8 cellular contexts compared by ENCODE assay signal in genomic region chr7:332646-333398, GRCh38. TPM values are rescaled to one million over a fixed set of nuclear protein-coding genes. Genes with fewer than 3 reads are reported as not detected.
DNase-seq lines count a peak whose midpoint lies in the region; ATAC-seq, FAIRE-seq and TF ChIP-seq lines count a peak whose summit lies in the region.

No MANE protein-coding gene starts in this region.

- peak; percentile 44 to 66 for DNase-seq in NCI-H1930 (lab: John Stamatoyannopoulos, UW)
- peak; percentile 95 for DNase-seq in activated CD4-positive, alpha-beta T cell treated with anti-CD3 and anti-CD28 coated beads, Interleukin-2, amount 10 ng/mL, durations not matched to agents 24 days and 14 days
- DNase-seq in colonic mucosa, result peak; percentile 90
- DNase-seq in HepG2 (ENCODE audit: low spot score), result peak; percentile 60
- peak; percentile 97 for DNase-seq in stimulated activated CD4-positive, alpha-beta T cell treated with anti-CD3 and anti-CD28 coated beads, Interleukin-4, amount 100 ng/mL, for 1 hour

- intact Hi-C loops in activated CD4-positive, alpha-beta T cell treated with anti-CD3 and anti-CD28 coated beads, Interleukin-2, amount 10 ng/mL, durations not matched to agents 24 days and 14 days (cut with micrococcal nuclease), result loop anchor here (1.0 to 10.0 kb wide), 2 partner anchors 302 to 441 kb away; no protein-coding TSS in a partner anchor
- intact Hi-C loops in colonic mucosa (cut with DNase I) (loop anchor here (5.0 to 10.0 kb wide), 3 partner anchors 184 to 439 kb away; partner anchors contain the start of gene PDGFA), HepG2 (cut with micrococcal nuclease; ENCODE audit: unreplicated experiment) (loop anchor here (1.0 to 5.0 kb wide), 4 partner anchors 39 to 399 kb away; partner anchors contain the start of gene PDGFA)

- H4K20me1 ChIP-seq in HepG2 (ENCODE audit: insufficient read depth, low read length), result no peaks in the 10 kb centered on the region

- no peaks in the 10 kb centered on the region for H3K79me2 ChIP-seq in HepG2 (ENCODE audit: insufficient read depth, low read length)

- H3K9me3 ChIP-seq in ES-I3 (ENCODE audit: control insufficient read depth, insufficient read depth, low read length), result no peaks in the 10 kb centered on the region
- H3K9me3 ChIP-seq in colonic mucosa, result no peaks in the 10 kb centered on the region
- no peaks in the 10 kb centered on the region for H3K9me3 ChIP-seq in HepG2 (ENCODE audit: low read length)

- H3K36me3 ChIP-seq in ES-I3 (ENCODE audit: insufficient read depth, low read length) (no peaks in the 10 kb centered on the region), colonic mucosa (no peaks in the 10 kb centered on the region), HepG2 (replicated peaks in 1 of 2; ENCODE audit: control insufficient read depth in 1 of 2, insufficient read depth in 2 of 2, low read length in 2 of 2) (no peaks in the 10 kb centered on the region)

- TF ChIP-seq POLR2A in HepG2 (IDR thresholded peaks at IDR 0.05; ENCODE audit: insufficient read depth in 1 of 2, low read depth in 2 of 2, low read length in 2 of 2), result no peak

- peak overlapping the region; percentile 25 for H3K4me3 ChIP-seq in colonic mucosa
- H3K4me3 ChIP-seq in HepG2 (replicated peaks in 1 of 3; ENCODE audit: insufficient read depth in 1 of 3, low read depth in 2 of 3, low read length in 3 of 3), result peak overlapping the region; percentile 36 to 65 (median 47)

- H3K27me3 Mint-ChIP-seq in activated CD4-positive, alpha-beta T cell treated with anti-CD3 and anti-CD28 coated beads, Interleukin-2, amount 10 ng/mL, durations not matched to agents 24 days and 14 days, result peaks cover 3% of the 10 kb centered on the region

- peak overlapping the region; percentile 79 for H3K4me2 ChIP-seq in HepG2 (ENCODE audit: low read depth, low read length)

- no TSS peak for BruUV-seq in HepG2 (replicated peaks; lab: Mats Ljungman, UMichigan)

- FAIRE-seq in HepG2 (lab: Jason Lieb, UNC), result no peak

- peak; percentile 74 for TF ChIP-seq CTCF in colonic mucosa (IDR thresholded peaks at IDR 0.05)
- peak; percentile 93 for TF ChIP-seq CTCF in HepG2 (CRISPR knock-in tag; IDR thresholded peaks at IDR 0.05)

- in situ Hi-C loops in HepG2 (cut with HindIII; ENCODE audit: extremely low pct_ligation_motif_present, low pct_unique_long_range_greater_than_20kb), result loop anchor here (5.0 kb wide), 1 partner anchor 89 kb away; no protein-coding TSS in a partner anchor

- peak overlapping the region; percentile 33; the same call in 1 of the 2 replicates for H3K9ac ChIP-seq in ES-I3 (ENCODE audit: low read depth, low read length)
- H3K9ac ChIP-seq in colonic mucosa (ENCODE audit: low read depth in 2 of 2, low read length in 2 of 2), result peak overlapping the region; percentile 46 to 59
- 0 out of 2 replicates have a peak overlapping the region, but pooled peaks have one; percentile 15 for H3K9ac ChIP-seq in HepG2 (ENCODE audit: insufficient read depth, low read depth, low read length)

- WGBS in HepG2 (ENCODE audit: low lambda C conversion rate), result 0% methylated on average over 3 of the region's 57 CpGs

- no peak overlapping the region for H2AFZ ChIP-seq in HepG2 (ENCODE audit: low read length)

- no peak overlapping the region for H3K4me3 Mint-ChIP-seq in activated CD4-positive, alpha-beta T cell treated with anti-CD3 and anti-CD28 coated beads, Interleukin-2, amount 10 ng/mL, durations not matched to agents 24 days and 14 days

- peak; percentile 97 for TF ChIP-seq RAD21 in HepG2 (CRISPR knock-in tag; IDR thresholded peaks at IDR 0.05)

- TF ChIP-seq EP300 in HepG2 (IDR thresholded peaks at IDR 0.05; ENCODE audit: low read depth in 2 of 2, low read length in 2 of 2), result no peak
- no peak for TF ChIP-seq EP300 in HepG2 (CRISPR knock-in tag; IDR thresholded peaks at IDR 0.05; ENCODE audit: borderline replicate concordance)

- peak overlapping the region; percentile 4 for H3K27ac ChIP-seq in colonic mucosa
- peak overlapping the region; percentile 59 for H3K27ac ChIP-seq in HepG2 (ENCODE audit: extremely low read length, insufficient read depth, low read length)

- POLR2A ChIA-PET in HepG2 (lab: Yijun Ruan, JAX), result interaction anchor here (0.6 to 1.8 kb wide), 6 partner anchors 9 to 206 kb away, joined by 3 to 16 read pairs (median 4); no protein-coding TSS in a partner anchor

- H3K4me1 ChIP-seq in ES-I3 (ENCODE audit: insufficient read depth, low read length), result no peaks in the 10 kb centered on the region
- H3K4me1 ChIP-seq in colonic mucosa, result peaks cover 19% of the 10 kb centered on the region
- H3K4me1 ChIP-seq in HepG2 (ENCODE audit: insufficient read depth, low read length), result peaks cover 29% of the 10 kb centered on the region

- H3K9me3 Mint-ChIP-seq in activated CD4-positive, alpha-beta T cell treated with anti-CD3 and anti-CD28 coated beads, Interleukin-2, amount 10 ng/mL, durations not matched to agents 24 days and 14 days, result peaks cover 11% of the 10 kb centered on the region

- peaks cover 5% of the 10 kb centered on the region for H3K36me3 Mint-ChIP-seq in activated CD4-positive, alpha-beta T cell treated with anti-CD3 and anti-CD28 coated beads, Interleukin-2, amount 10 ng/mL, durations not matched to agents 24 days and 14 days (ENCODE audit: low read depth)

- H3K27me3 ChIP-seq in colonic mucosa (no peaks in the 10 kb centered on the region), HepG2 (ENCODE audit: control insufficient read depth in 1 of 2, insufficient read depth in 2 of 2, low read length in 2 of 2) (peaks cover 1 to 9% of the 10 kb centered on the region in 2 experiments; a peak in 4 of 5 replicates)

- ATAC-seq in HepG2 (peak; percentile 95), GM19035 (IDR thresholded peaks at IDR 0.05; ENCODE audit: unreplicated experiment) (no peak), GM21619 (IDR thresholded peaks at IDR 0.05; ENCODE audit: unreplicated experiment) (no peak)

- H3K27ac Mint-ChIP-seq in activated CD4-positive, alpha-beta T cell treated with anti-CD3 and anti-CD28 coated beads, Interleukin-2, amount 10 ng/mL, durations not matched to agents 24 days and 14 days, result no peak overlapping the region

- CTCF ChIA-PET in HepG2 (lab: Yijun Ruan, JAX; ENCODE audit: low intra/inter-chr PET ratio, low total read pairs), result no interaction called here

- H3K4me1 Mint-ChIP-seq in activated CD4-positive, alpha-beta T cell treated with anti-CD3 and anti-CD28 coated beads, Interleukin-2, amount 10 ng/mL, durations not matched to agents 24 days and 14 days, result peaks cover 4% of the 10 kb centered on the region

TF ChIP-seq in HepG2, 621 proteins besides CTCF, POLR2A, EP300 and RAD21 (continues in another document):
- TF ChIP-seq ZNF572 (CRISPR knock-in tag; IDR thresholded peaks at IDR 0.05), result no peak
- TF ChIP-seq BHLHE40 (IDR thresholded peaks at IDR 0.05; ENCODE audit: low read length), result peak; percentile 59; the same call in 1 of the 2 replicates
- TF ChIP-seq SAP130 (CRISPR knock-in tag; IDR thresholded peaks at IDR 0.05; ENCODE audit: low read depth), result peak; percentile 43; the same call in 1 of the 2 replicates
- no peak for TF ChIP-seq CEBPZ (IDR thresholded peaks at IDR 0.05; ENCODE audit: low read length)

RNA-seq across cellular contexts. Expression of gene FOXL3, which starts 42.9 kb away (rescaled TPM):
- total RNA-seq in activated CD4-positive, alpha-beta T cell treated with anti-CD3 and anti-CD28 coated beads, Interleukin-2, amount 10 ng/mL, durations not matched to agents 24 days and 14 days, result not detected in 2 replicates
- total RNA-seq in colonic mucosa, result under 1 TPM in 1 of 2 donors, not detected in 1; 0.79 TPM
- not detected in 2 replicates for total RNA-seq in HepG2 (2016; rRNA removed; fragmentation: Illumina TruSeq; extraction: Trizol)
- total RNA-seq in HepG2 (2016; cell fraction: cytosol; rRNA removed; fragmentation: Illumina TruSeq; extraction: Trizol; ENCODE audit: low read depth), result not detected in 2 replicates
- not detected in 2 replicates for total RNA-seq in HepG2 (2016; cell fraction: insoluble cytoplasmic fraction; rRNA removed; fragmentation: Illumina TruSeq; extraction: Trizol)
- total RNA-seq in HepG2 (2016; cell fraction: membrane; rRNA removed; fragmentation: Illumina TruSeq; extraction: Trizol), result not detected in 2 replicates
- total RNA-seq in HepG2 (2016; cell fraction: nucleus; rRNA removed; fragmentation: Illumina TruSeq; extraction: Trizol), result not detected in 2 replicates
- polyA plus RNA-seq in HepG2 (2011; rRNA removed), result not detected in 2 replicates
- not detected in 2 replicates for polyA plus RNA-seq in HepG2 (2011; cell fraction: cytosol; rRNA removed)
- not detected in 2 replicates for polyA plus RNA-seq in HepG2 (2011; cell fraction: nucleus; rRNA removed)
- not detected in 2 replicates for polyA plus RNA-seq in HepG2 (2012)
- polyA plus RNA-seq in HepG2 (2016; cell fraction: cytosol; fragmentation: Illumina TruSeq; extraction: Trizol; ENCODE audit: low read depth), result not detected in 2 replicates
- not detected in 2 replicates for polyA plus RNA-seq in HepG2 (2016; cell fraction: insoluble cytoplasmic fraction; fragmentation: Illumina TruSeq; extraction: Trizol; ENCODE audit: low read depth)
- not detected in 2 replicates for polyA plus RNA-seq in HepG2 (2016; cell fraction: membrane; fragmentation: Illumina TruSeq; extraction: Trizol; ENCODE audit: low read depth)
- not detected in 2 replicates for polyA plus RNA-seq in HepG2 (2016; cell fraction: nucleus; fragmentation: Illumina TruSeq; extraction: Trizol; ENCODE audit: insufficient read depth, low read depth)
- not detected in 2 replicates for polyA minus RNA-seq in HepG2 (2011; rRNA and poly(A)+ RNA removed; ENCODE audit: low replicate concordance)
- not detected in 2 replicates for polyA minus RNA-seq in HepG2 (2011; cell fraction: cytosol; rRNA and poly(A)+ RNA removed)
- polyA minus RNA-seq in HepG2 (2011; cell fraction: nucleus; rRNA and poly(A)+ RNA removed), result not detected in 2 replicates
